17 cellular contexts compared by ENCODE assay signal in genomic region chr7:145324081-145324480, GRCh38.
DNase-seq lines count a peak whose midpoint lies in the region; ATAC-seq, FAIRE-seq and TF ChIP-seq lines count a peak whose summit lies in the region.
"Had no signal": no experiment of that assay in that cellular context is flagged by ENCODE, and none has a peak within 500 bp of the region (broad histone marks: within the 10 kb centered on the region; RNA-seq: fewer than 3 reads in every experiment).

No MANE protein-coding gene starts in this region.

- H2BK5ac ChIP-seq in mesenchymal stem cell (ENCODE audit: low read depth, low read length, poor library complexity, severe bottlenecking) = no peak overlapping the region

- intact Hi-C loops in GM12878 (cut with micrococcal nuclease; ENCODE audit: unreplicated experiment) = no loop called here

- TF ChIP-seq CTCF in GM12878 (IDR thresholded peaks at IDR 0.05 in 2 of 3, conservative IDR thresholded peaks at IDR 0.05 in 1 of 3; ENCODE audit: control insufficient read depth in 2 of 3, extremely low read depth in 1 of 3, insufficient read depth in 1 of 3, low read depth in 3 of 3, low read length in 3 of 3) = no peak
- TF ChIP-seq CTCF in mesothelial cell of epicardium (IDR thresholded peaks at IDR 0.05; ENCODE audit: unreplicated experiment) = no peak

- H3K4me2 ChIP-seq in GM12878 (ENCODE audit: control insufficient read depth, insufficient read depth) (no peak overlapping the region), mesenchymal stem cell (ENCODE audit: low read length, poor library complexity, severe bottlenecking) (no peak overlapping the region)
- H3K4me2 ChIP-seq: KMS-11 had no signal

- DNase-seq in GM12891 (ENCODE audit: insufficient read length, low spot score) (no peak), GM12878 (ENCODE audit: low read depth, low spot score) (no peak), mesenchymal stem cell (no peak), urothelium cell line (ENCODE audit: low spot score) (no peak), mesothelial cell of epicardium (ENCODE audit: low spot score in 2 of 2, unreplicated experiment in 2 of 2) (no peak), dedifferentiated amniotic fluid mesenchymal stem cell (ENCODE audit: extremely low spot score) (no peak), NCI-H1092 (lab: John Stamatoyannopoulos, UW) (no peak)
- DNase-seq: ACHN; C1 segment of cervical spinal cord; Calu3; CD4-positive, alpha-beta T cell; DMS 273 treated with DMSO at 0.1 percent for 48 hours; GOT3; HCEC 1CT had no signal

- RAD21 ChIA-PET in GM12878 (lab: Charles Lee; ENCODE audit: unreplicated experiment) = no interaction called here

- no peaks in the 10 kb centered on the region for H3K79me1 ChIP-seq in mesenchymal stem cell (replicated peaks; ENCODE audit: low read length, poor library complexity, severe bottlenecking)

- no peak overlapping the region for H3K14ac ChIP-seq in mesenchymal stem cell (ENCODE audit: low read length in 2 of 2)

- 76% methylated on average over 21 of the region's 21 CpGs for WGBS in GM12878 (ENCODE audit: insufficient coverage, insufficient replicate concordance, low lambda C conversion rate, missing lambda C conversion rate)
- 94% methylated on average over 21 of the region's 21 CpGs for WGBS in mesenchymal stem cell

- TF ChIP-seq RAD21 in GM12878 (IDR thresholded peaks at IDR 0.05; ENCODE audit: insufficient read depth, low read depth, low read length) = no peak

- no peak overlapping the region for H3K27ac Mint-ChIP-seq in mesothelial cell of epicardium
- H3K27ac Mint-ChIP-seq: CD4-positive, alpha-beta T cell; IgD-negative memory B cell had no signal

- H3K4ac ChIP-seq in mesenchymal stem cell (ENCODE audit: low read depth in 1 of 2, low read length in 2 of 2) = no peak overlapping the region

- no peaks in the 10 kb centered on the region for H3K79me2 ChIP-seq in GM12878 (ENCODE audit: control insufficient read depth, insufficient read depth, low read length)

- SMC1A ChIA-PET in GM12878 (lab: Charles Lee; ENCODE audit: uncharacterized antibody, unreplicated experiment) = no interaction called here

- no peak overlapping the region for H2AK5ac ChIP-seq in mesenchymal stem cell (ENCODE audit: low read length, severe bottlenecking)

- no peak overlapping the region for H3K23ac ChIP-seq in mesenchymal stem cell (ENCODE audit: low read length in 2 of 2)

- H2BK12ac ChIP-seq in mesenchymal stem cell (ENCODE audit: low read length in 2 of 2) = no peak overlapping the region

- peaks cover 13% of the 10 kb centered on the region for H3K9me3 Mint-ChIP-seq in mesothelial cell of epicardium

- no peaks in the 10 kb centered on the region for H3K4me1 Mint-ChIP-seq in mesothelial cell of epicardium
- H3K4me1 Mint-ChIP-seq: IgD-negative memory B cell had no signal

- in situ Hi-C loops in GM12878 (cut with MboI) = no loop called here

- no peak overlapping the region for H3K27ac ChIP-seq in GM12878 (ENCODE audit: control insufficient read depth, insufficient read depth)
- H3K27ac ChIP-seq in mesenchymal stem cell (ENCODE audit: low read length, poor library complexity, severe bottlenecking) = no peak overlapping the region
- H3K27ac ChIP-seq: KMS-11 had no signal

- H3K4me3 Mint-ChIP-seq in mesothelial cell of epicardium = no peak overlapping the region
- H3K4me3 Mint-ChIP-seq: CD4-positive, alpha-beta T cell; IgD-negative memory B cell had no signal

- TF ChIP-seq POLR2A in GM12891 (IDR thresholded peaks at IDR 0.05; ENCODE audit: low read depth, low read length) = no peak
- TF ChIP-seq POLR2A in GM12878 (IDR thresholded peaks at IDR 0.05; ENCODE audit: low read depth, low read length) = no peak

- CTCF ChIA-PET in GM12878 (lab: Yijun Ruan, JAX) = no interaction called here

- POLR2A ChIA-PET in GM12878 (lab: Charles Lee) = no interaction called here

- no peak overlapping the region for H2BK15ac ChIP-seq in mesenchymal stem cell (ENCODE audit: low read depth, poor library complexity, severe bottlenecking)

- H3K4me3 ChIP-seq in GM12878 (no peak overlapping the region), mesenchymal stem cell (ENCODE audit: insufficient read depth in 1 of 2, low read depth in 1 of 2, low read length in 2 of 2) (peak overlapping the region in 1 of 2 experiments; percentile 5)

- no peak overlapping the region for H3K18ac ChIP-seq in mesenchymal stem cell (ENCODE audit: low read depth in 1 of 2, low read length in 2 of 2)

- peak overlapping the region; percentile 87 for H4K91ac ChIP-seq in mesenchymal stem cell (ENCODE audit: low read length)

- no peaks in the 10 kb centered on the region for H3K9me3 ChIP-seq in GM12878 (replicated peaks; ENCODE audit: control insufficient read depth, insufficient read depth, low read length)
- peaks cover 18% of the 10 kb centered on the region for H3K9me3 ChIP-seq in mesenchymal stem cell (ENCODE audit: control insufficient read depth, low read length)

- H2AFZ ChIP-seq in GM12878 (ENCODE audit: control insufficient read depth, low read depth, low read length) (no peak overlapping the region), mesenchymal stem cell (ENCODE audit: low read depth, low read length) (no peak overlapping the region)

- H3K9ac ChIP-seq in GM12878 (ENCODE audit: control insufficient read depth, insufficient read depth, low read length) = no peak overlapping the region
- no peak overlapping the region for H3K9ac ChIP-seq in mesenchymal stem cell (ENCODE audit: low read length)
- H3K9ac ChIP-seq: KMS-11 had no signal

- no peak for TF ChIP-seq EP300 in GM12878 (IDR thresholded peaks at IDR 0.05; ENCODE audit: borderline replicate concordance in 1 of 2, control insufficient read depth in 1 of 2, low read depth in 2 of 2, low read length in 2 of 2)

- no peaks in the 10 kb centered on the region for H3K27me3 ChIP-seq in GM12878 (replicated peaks in 1 of 2; ENCODE audit: control insufficient read depth in 2 of 2, insufficient read depth in 2 of 2, low read length in 1 of 2)
- H3K27me3 ChIP-seq in mesenchymal stem cell (ENCODE audit: control insufficient read depth in 1 of 2, insufficient read depth in 1 of 2, low read length in 2 of 2) = no peaks in the 10 kb centered on the region

- FAIRE-seq in GM12891 (lab: Jason Lieb, UNC) (peak; percentile 75), GM12878 (lab: Jason Lieb, UNC) (no peak), urothelium cell line (lab: Jason Lieb, UNC) (peak; percentile 50)
- FAIRE-seq: GM19239 had no signal

- no peaks in the 10 kb centered on the region for H3K27me3 Mint-ChIP-seq in mesothelial cell of epicardium (ENCODE audit: low read depth)
- H3K27me3 Mint-ChIP-seq: CD4-positive, alpha-beta T cell; IgD-negative memory B cell had no signal

- H3K36me3 ChIP-seq in GM12878 (ENCODE audit: control insufficient read depth in 2 of 2, insufficient read depth in 2 of 2, low read length in 1 of 2) (no peaks in the 10 kb centered on the region), mesenchymal stem cell (ENCODE audit: control insufficient read depth in 1 of 2, insufficient read depth in 2 of 2, low read depth in 1 of 2, low read length in 2 of 2) (peaks cover 0 to 3% of the 10 kb centered on the region in 2 experiments)

- ATAC-seq in GM12878 = no peak

- no peaks in the 10 kb centered on the region for H4K20me1 ChIP-seq in GM12878 (ENCODE audit: control insufficient read depth, insufficient read depth)

- H3K4me1 ChIP-seq in GM12878 (ENCODE audit: control insufficient read depth, insufficient read depth, low read length) (no peaks in the 10 kb centered on the region), mesenchymal stem cell (ENCODE audit: control insufficient read depth, insufficient read depth, low read depth, low read length) (peaks cover 3% of the 10 kb centered on the region)

- peak overlapping the region; percentile 59 for H4K8ac ChIP-seq in mesenchymal stem cell (ENCODE audit: low read length)

- no peak overlapping the region for H2BK120ac ChIP-seq in mesenchymal stem cell (ENCODE audit: low read depth, low read length)

- no peaks in the 10 kb centered on the region for H3K36me3 Mint-ChIP-seq in mesothelial cell of epicardium
- H3K36me3 Mint-ChIP-seq: IgD-negative memory B cell had no signal

- no TSS peak for BruUV-seq in GM12878 (replicated peaks; lab: Mats Ljungman, UMichigan)

TF ChIP-seq in GM12891, 5 proteins besides CTCF, POLR2A, EP300 and RAD21:
- no peak for TF ChIP-seq TAF1 (IDR thresholded peaks at IDR 0.05; ENCODE audit: low read depth, low read length)
- TF ChIP-seq POU2F2 (IDR thresholded peaks at IDR 0.05; ENCODE audit: low read depth, low read length) = peak; percentile 57; the same call in 1 of the 2 replicates

TF ChIP-seq in GM12878, 131 proteins besides CTCF, POLR2A, EP300 and RAD21:
- no peak for TF ChIP-seq ASH2L (IDR thresholded peaks at IDR 0.05; ENCODE audit: borderline replicate concordance, low read depth)
- TF ChIP-seq ATF7 (IDR thresholded peaks at IDR 0.05; ENCODE audit: low read depth) = no peak
- TF ChIP-seq TCF3 (IDR thresholded peaks at IDR 0.05; ENCODE audit: borderline replicate concordance, insufficient read depth, low read depth, low read length) = 0 out of 2 replicates have a peak, but pooled peaks have one; percentile 40
- no peak for TF ChIP-seq CHD1 (IDR thresholded peaks at IDR 0.05; ENCODE audit: low read depth, low read length)
- TF ChIP-seq, protein P1, sequence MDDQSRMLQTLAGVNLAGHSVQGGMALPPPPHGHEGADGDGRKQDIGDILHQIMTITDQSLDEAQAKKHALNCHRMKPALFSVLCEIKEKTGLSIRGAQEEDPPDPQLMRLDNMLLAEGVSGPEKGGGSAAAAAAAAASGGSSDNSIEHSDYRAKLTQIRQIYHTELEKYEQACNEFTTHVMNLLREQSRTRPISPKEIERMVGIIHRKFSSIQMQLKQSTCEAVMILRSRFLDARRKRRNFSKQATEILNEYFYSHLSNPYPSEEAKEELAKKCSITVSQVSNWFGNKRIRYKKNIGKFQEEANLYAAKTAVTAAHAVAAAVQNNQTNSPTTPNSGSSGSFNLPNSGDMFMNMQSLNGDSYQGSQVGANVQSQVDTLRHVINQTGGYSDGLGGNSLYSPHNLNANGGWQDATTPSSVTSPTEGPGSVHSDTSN (IDR thresholded peaks at IDR 0.05; ENCODE audit: insufficient replicate concordance, low read depth, low read length) = peak; percentile 22
- TF ChIP-seq, protein P2, sequence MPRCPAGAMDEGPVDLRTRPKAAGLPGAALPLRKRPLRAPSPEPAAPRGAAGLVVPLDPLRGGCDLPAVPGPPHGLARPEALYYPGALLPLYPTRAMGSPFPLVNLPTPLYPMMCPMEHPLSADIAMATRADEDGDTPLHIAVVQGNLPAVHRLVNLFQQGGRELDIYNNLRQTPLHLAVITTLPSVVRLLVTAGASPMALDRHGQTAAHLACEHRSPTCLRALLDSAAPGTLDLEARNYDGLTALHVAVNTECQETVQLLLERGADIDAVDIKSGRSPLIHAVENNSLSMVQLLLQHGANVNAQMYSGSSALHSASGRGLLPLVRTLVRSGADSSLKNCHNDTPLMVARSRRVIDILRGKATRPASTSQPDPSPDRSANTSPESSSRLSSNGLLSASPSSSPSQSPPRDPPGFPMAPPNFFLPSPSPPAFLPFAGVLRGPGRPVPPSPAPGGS (IDR thresholded peaks at IDR 0.05; ENCODE audit: borderline replicate concordance, insufficient read depth, low read depth, low read length, poor library complexity, severe bottlenecking) = peak; percentile 94
